In genomic region chr2:30663321-30663720, GRCh38 we compare ENCODE assay signal across 22 cellular contexts.
"Had no signal": no experiment of that assay in that cellular context is flagged by ENCODE, and none has a peak within 500 bp of the region (broad histone marks: within the 10 kb centered on the region; RNA-seq: fewer than 3 reads in every experiment).

No MANE protein-coding gene starts in this region.

- H3K4me1 ChIP-seq: parathyroid adenoma, tibial nerve had no signal

- H2AFZ ChIP-seq: hepatocyte, parathyroid adenoma had no signal

- H3K27ac Mint-ChIP-seq: activated naive CD4-positive, alpha-beta T cell treated with anti-CD3 and anti-CD28 coated beads, Interleukin-2, amount 10 ng/mL, durations not matched to agents 7 days and 5 days; activated naive CD8-positive, alpha-beta T cell treated with anti-CD3 and anti-CD28 coated beads, Interleukin-2, amount 10 ng/mL, durations not matched to agents 7 days and 5 days; naive thymus-derived CD4-positive, alpha-beta T cell; T-helper 17 cell had no signal

- H3K36me3 Mint-ChIP-seq: activated naive CD4-positive, alpha-beta T cell treated with anti-CD3 and anti-CD28 coated beads, Interleukin-2, amount 10 ng/mL, durations not matched to agents 7 days and 5 days had no signal

- H3K36me3 ChIP-seq: ascending aorta, brain microvascular endothelial cell, gastrocnemius medialis, tibial nerve, WERI-Rb-1 had no signal

- H3K4me3 ChIP-seq: ascending aorta, gastrocnemius medialis, hepatocyte, psoas muscle, tibial nerve had no signal

- DNase-seq: activated CD4-positive, alpha-beta T cell treated with anti-CD3 and anti-CD28 coated beads, Interleukin-2, amount 50 U/mL, for 1 hour; activated CD4-positive, CD25-positive, alpha-beta regulatory T cell treated with anti-CD3 and anti-CD28 coated beads, Interleukin-2, amount 50 U/mL, for 72 hours; activated gamma-delta T cell; activated naive CD4-positive, alpha-beta T cell treated with anti-CD3 and anti-CD28 coated beads, Interleukin-2, amount 10 ng/mL, durations not matched to agents 7 days and 5 days; activated naive CD8-positive, alpha-beta T cell treated with anti-CD3 and anti-CD28 coated beads, Interleukin-2, amount 10 ng/mL, durations not matched to agents 7 days and 5 days; activated T-cell treated with anti-CD3 and anti-CD28 coated beads, Interleukin-2, amount 50 U/mL, for 1 hour; gastrocnemius medialis; left ventricle myocardium superior; midbrain; naive thymus-derived CD4-positive, alpha-beta T cell; psoas muscle; stimulated activated CD4-positive, alpha-beta T cell treated with anti-CD3 and anti-CD28 coated beads, Interleukin-15, amount 100 ng/mL, for 24 hours; stimulated activated CD4-positive, alpha-beta T cell treated with anti-CD3 and anti-CD28 coated beads, Interleukin-2, amount 100 ng/mL, for 24 hours; stimulated activated naive CD4-positive, alpha-beta T cell treated with Interleukin-2 at 50 U/mL for 16 hours; T-helper 17 cell; T1000; WERI-Rb-1 had no signal

- H3K4me2 ChIP-seq: hepatocyte had no signal

- H3K4me1 Mint-ChIP-seq: activated naive CD4-positive, alpha-beta T cell treated with anti-CD3 and anti-CD28 coated beads, Interleukin-2, amount 10 ng/mL, durations not matched to agents 7 days and 5 days; activated naive CD8-positive, alpha-beta T cell treated with anti-CD3 and anti-CD28 coated beads, Interleukin-2, amount 10 ng/mL, durations not matched to agents 7 days and 5 days; T-helper 17 cell had no signal

- H3K9ac ChIP-seq: parathyroid adenoma had no signal

- H3K4me3 Mint-ChIP-seq: activated naive CD4-positive, alpha-beta T cell treated with anti-CD3 and anti-CD28 coated beads, Interleukin-2, amount 10 ng/mL, durations not matched to agents 7 days and 5 days; activated naive CD8-positive, alpha-beta T cell treated with anti-CD3 and anti-CD28 coated beads, Interleukin-2, amount 10 ng/mL, durations not matched to agents 7 days and 5 days; naive thymus-derived CD4-positive, alpha-beta T cell; T-helper 17 cell had no signal

- H3K27ac ChIP-seq: ascending aorta, gastrocnemius medialis, hepatocyte, parathyroid adenoma, psoas muscle, tibial nerve, WERI-Rb-1 had no signal

- H3K27me3 ChIP-seq: ascending aorta, brain microvascular endothelial cell, gastrocnemius medialis, hepatocyte, tibial nerve had no signal

- ATAC-seq: gastrocnemius medialis; left ventricle myocardium superior; naive thymus-derived CD4-positive, alpha-beta T cell; psoas muscle; T-helper 17 cell had no signal

- H3K9me3 ChIP-seq: gastrocnemius medialis, psoas muscle, tibial nerve had no signal
